Comparison of ENCODE assay signal across 19 cellular contexts in genomic region chr4:80049813-80050534, GRCh38. TPM values are rescaled to one million over a fixed set of nuclear protein-coding genes. Genes with fewer than 3 reads are reported as not detected.
DNase-seq lines count a peak whose midpoint lies in the region; ATAC-seq and TF ChIP-seq lines count a peak whose summit lies in the region.
"Had no signal": no experiment of that assay in that cellular context is flagged by ENCODE, and none has a peak within 500 bp of the region (broad histone marks: within the 10 kb centered on the region; RNA-seq: fewer than 3 reads in every experiment).

No MANE protein-coding gene starts in this region.

- H3K27ac Mint-ChIP-seq in progenitor cell of endocrine pancreas: no peak overlapping the region
- H3K27ac Mint-ChIP-seq: stimulated activated naive CD8-positive, alpha-beta T cell treated with anti-CD3 and anti-CD28 coated beads, Interleukin-15, Interleukin-2, amounts not matched to agents 100 ng/mL and 50 ng/mL, for 24 hours had no signal

- H3K9me3 ChIP-seq in right atrium auricular region (no peaks in the 10 kb centered on the region), heart right ventricle (no peaks in the 10 kb centered on the region)
- H3K9me3 ChIP-seq: HAP-1, right lobe of liver had no signal

- H3K36me3 Mint-ChIP-seq in progenitor cell of endocrine pancreas (ENCODE audit: insufficient read depth): peaks cover 28% of the 10 kb centered on the region

- H3K27me3 ChIP-seq in right atrium auricular region: no peaks in the 10 kb centered on the region
- H3K27me3 ChIP-seq in heart right ventricle: no peaks in the 10 kb centered on the region
- H3K27me3 ChIP-seq: right lobe of liver had no signal

- ATAC-seq in Right ventricle myocardium superior (ENCODE audit: poor library complexity): peak; percentile 38
- ATAC-seq in heart right ventricle: peak in 5 of 8 donors; percentile 22 to 65 (median 39)
- ATAC-seq in sciatic nerve: peak; percentile 94
- ATAC-seq in GM21526 (IDR thresholded peaks at IDR 0.05; ENCODE audit: low FRiP score, unreplicated experiment): no peak
- ATAC-seq in HG03045 (IDR thresholded peaks at IDR 0.05; ENCODE audit: unreplicated experiment): no peak
- ATAC-seq: activated T-cell treated with anti-CD3 and anti-CD28 coated beads, Interleukin-2, amount 50 U/mL, for 4 hours had no signal

- H3K36me3 ChIP-seq in right atrium auricular region (peaks cover 15% of the 10 kb centered on the region), heart right ventricle (peaks cover 0 to 63% (median 5%) of the 10 kb centered on the region in 9 donors)
- H3K36me3 ChIP-seq: HAP-1 had no signal

- intact Hi-C loops in Right ventricle myocardium superior (cut with DNase I) (no loop called here), heart right ventricle (cut with DNase I) (no loop called here), sciatic nerve (cut with DNase I) (no loop called here)

- DNase-seq in Right ventricle myocardium superior (no peak), right atrium auricular region (ENCODE audit: low spot score) (no peak), heart right ventricle (no peak), sciatic nerve (ENCODE audit: low spot score) (no peak), progenitor cell of endocrine pancreas (ENCODE audit: low spot score, unreplicated experiment) (no peak), kidney tubule cell (ENCODE audit: low spot score) (no peak)
- DNase-seq: ACHN; activated naive CD4-positive, alpha-beta T cell treated with anti-CD3 and anti-CD28 coated beads, Interleukin-2, amount 50 U/mL, for 16 hours; activated T-cell treated with anti-CD3 and anti-CD28 coated beads, Interleukin-2, amount 50 U/mL, for 4 hours; CD4-positive, CD25-positive, alpha-beta regulatory T cell; GF-D8; NCI-H1436; right lobe of liver; stimulated activated CD4-positive, alpha-beta T cell treated with anti-CD3 and anti-CD28 coated beads, Interleukin-2, amount 100 ng/mL, for 24 hours; T-helper 9 cell had no signal

- WGBS in heart right ventricle, 2 donors: 73% methylated on average over 7 of the region's 7 CpGs

- H3K4me3 ChIP-seq in right atrium auricular region (no peak overlapping the region), heart right ventricle (no peak overlapping the region)
- H3K4me3 ChIP-seq: HAP-1, right lobe of liver had no signal

- no peak overlapping the region for H3K4me3 Mint-ChIP-seq in progenitor cell of endocrine pancreas (ENCODE audit: low read depth)
- H3K4me3 Mint-ChIP-seq: activated T-cell treated with anti-CD3 and anti-CD28 coated beads, Interleukin-2, amount 50 U/mL, for 4 hours; stimulated activated naive CD8-positive, alpha-beta T cell treated with anti-CD3 and anti-CD28 coated beads, Interleukin-15, Interleukin-2, amounts not matched to agents 100 ng/mL and 50 ng/mL, for 24 hours had no signal

- H3K27me3 Mint-ChIP-seq in progenitor cell of endocrine pancreas: no peaks in the 10 kb centered on the region
- H3K27me3 Mint-ChIP-seq: CD4-positive, CD25-positive, alpha-beta regulatory T cell; stimulated activated naive CD8-positive, alpha-beta T cell treated with anti-CD3 and anti-CD28 coated beads, Interleukin-15, Interleukin-2, amounts not matched to agents 100 ng/mL and 50 ng/mL, for 24 hours had no signal

- no peaks in the 10 kb centered on the region for H3K9me3 Mint-ChIP-seq in progenitor cell of endocrine pancreas (ENCODE audit: low read depth)
- H3K9me3 Mint-ChIP-seq: activated T-cell treated with anti-CD3 and anti-CD28 coated beads, Interleukin-2, amount 50 U/mL, for 4 hours; stimulated activated naive CD8-positive, alpha-beta T cell treated with anti-CD3 and anti-CD28 coated beads, Interleukin-15, Interleukin-2, amounts not matched to agents 100 ng/mL and 50 ng/mL, for 24 hours had no signal

- peak overlapping the region in 1 of 2 donors; percentile 17 for H3K27ac ChIP-seq in right atrium auricular region
- no peak overlapping the region for H3K27ac ChIP-seq in heart right ventricle
- H3K27ac ChIP-seq: right lobe of liver had no signal

- no peak for TF ChIP-seq CTCF in right atrium auricular region (IDR thresholded peaks at IDR 0.05)
- no peak for TF ChIP-seq CTCF in heart right ventricle (IDR thresholded peaks at IDR 0.05)
- TF ChIP-seq CTCF in progenitor cell of endocrine pancreas (IDR thresholded peaks at IDR 0.05; ENCODE audit: unreplicated experiment): no peak

- H3K4me1 Mint-ChIP-seq in progenitor cell of endocrine pancreas (ENCODE audit: low read depth): no peaks in the 10 kb centered on the region

- H3K4me1 ChIP-seq in right atrium auricular region (peaks cover 0 to 11% of the 10 kb centered on the region in 2 donors), heart right ventricle (peaks cover 0 to 51% (median 21%) of the 10 kb centered on the region in 9 donors)
- H3K4me1 ChIP-seq: HAP-1, right lobe of liver had no signal

RNA-seq across cellular contexts. Expression of gene ANTXR2, which starts 23.1 kb away (rescaled TPM):
- total RNA-seq in Right ventricle myocardium superior (49.7 TPM), right atrium auricular region (10 to 100 TPM; 24.5 to 32.8 TPM), heart right ventricle (10 to 100 TPM; 37.2 to 68.4 (median 49.8) TPM), sciatic nerve (94.4 TPM), progenitor cell of endocrine pancreas (46.9 and 49.9 TPM in 2 replicates)
- 10 to 100 TPM in 1 of 2 donors, 1 to 10 TPM in 1; 9.9 to 10.1 TPM for polyA plus RNA-seq in heart right ventricle

Comparison
In these comparisons a context has a peak if more than half of its experiments do, and no peak if none do; other contexts are left out.
1. ATAC-seq: peak in Right ventricle myocardium superior (single experiment), heart right ventricle (5 of 8) and sciatic nerve (single experiment); none in GM21526 (single experiment) and HG03045 (single experiment).